Comparison of ENCODE assay signal across 8 cellular contexts in genomic region chr14:67738740-67739504, GRCh38. TPM values are rescaled to one million over a fixed set of nuclear protein-coding genes. Genes with fewer than 3 reads are reported as not detected.
DNase-seq lines count a peak whose midpoint lies in the region; ATAC-seq, FAIRE-seq and TF ChIP-seq lines count a peak whose summit lies in the region.

No MANE protein-coding gene starts in this region.

- no peak overlapping the region for H3K27ac Mint-ChIP-seq in activated CD4-positive, alpha-beta T cell treated with anti-CD3 and anti-CD28 coated beads, Interleukin-2, amount 10 ng/mL, durations not matched to agents 24 days and 14 days

- H3K4me1 Mint-ChIP-seq in activated CD4-positive, alpha-beta T cell treated with anti-CD3 and anti-CD28 coated beads, Interleukin-2, amount 10 ng/mL, durations not matched to agents 24 days and 14 days: no peaks in the 10 kb centered on the region

- TF ChIP-seq POLR2A in heart left ventricle (IDR thresholded peaks at IDR 0.05): no peak
- no peak for TF ChIP-seq POLR2A in tibial nerve (IDR thresholded peaks at IDR 0.05)

- TF ChIP-seq EP300 in tibial nerve (IDR thresholded peaks at IDR 0.05): peak in 1 of 2 donors; percentile 80

- H3K27ac ChIP-seq in heart left ventricle (peak overlapping the region in 2 of 12 donors; percentile 17 to 30), tibial nerve (peak overlapping the region in 1 of 4 donors; percentile 25)

- no peaks in the 10 kb centered on the region for H3K27me3 ChIP-seq in heart left ventricle
- no peaks in the 10 kb centered on the region for H3K27me3 ChIP-seq in tibial nerve

- ATAC-seq in heart left ventricle (peak; percentile 48 to 75 (median 70)), HG03280 (IDR thresholded peaks at IDR 0.05; ENCODE audit: unreplicated experiment) (no peak), GM18868 (IDR thresholded peaks at IDR 0.05; ENCODE audit: unreplicated experiment) (no peak)

- no peaks in the 10 kb centered on the region for H3K36me3 ChIP-seq in heart left ventricle
- no peaks in the 10 kb centered on the region for H3K36me3 ChIP-seq in tibial nerve

- DNase-seq in activated CD4-positive, alpha-beta T cell treated with anti-CD3 and anti-CD28 coated beads for 4 hours: peak; percentile 3 to 23
- no peak for DNase-seq in activated CD4-positive, alpha-beta T cell treated with anti-CD3 and anti-CD28 coated beads, Interleukin-2, amount 10 ng/mL, durations not matched to agents 24 days and 14 days
- DNase-seq in SW480 (ENCODE audit: low spot score): peak; percentile 89
- peak in 4 of 5 donors; percentile 61 to 78 (median 69) for DNase-seq in heart left ventricle
- peak; percentile 44 to 82 for DNase-seq in tibial nerve (ENCODE audit: low spot score in 2 of 2)
- DNase-seq in D721Med (ENCODE audit: insufficient read length, low spot score): no peak

- no peaks in the 10 kb centered on the region for H3K36me3 Mint-ChIP-seq in activated CD4-positive, alpha-beta T cell treated with anti-CD3 and anti-CD28 coated beads, Interleukin-2, amount 10 ng/mL, durations not matched to agents 24 days and 14 days (ENCODE audit: low read depth)

- H3K4me3 ChIP-seq in heart left ventricle (no peak overlapping the region), tibial nerve (no peak overlapping the region)

- TF ChIP-seq CTCF in heart left ventricle (IDR thresholded peaks at IDR 0.05) (no peak), tibial nerve (IDR thresholded peaks at IDR 0.05) (no peak), D721Med (IDR thresholded peaks at IDR 0.05; ENCODE audit: insufficient read depth, missing control alignments) (no peak)

- WGBS in heart left ventricle, 4 donors: 60 to 67% (median 62%) methylated on average over 12 of the region's 12 CpGs
- WGBS in tibial nerve, 2 donors: 71 to 73% methylated on average over 12 of the region's 12 CpGs

- peaks cover 0 to 32% (median 15%) of the 10 kb centered on the region in 12 donors for H3K4me1 ChIP-seq in heart left ventricle
- peaks cover 0 to 7% (median 0%) of the 10 kb centered on the region in 4 donors for H3K4me1 ChIP-seq in tibial nerve

- H3K9me3 Mint-ChIP-seq in activated CD4-positive, alpha-beta T cell treated with anti-CD3 and anti-CD28 coated beads, Interleukin-2, amount 10 ng/mL, durations not matched to agents 24 days and 14 days: no peaks in the 10 kb centered on the region

- no peak for FAIRE-seq in D721Med (lab: Jason Lieb, UNC)

- H3K27me3 Mint-ChIP-seq in activated CD4-positive, alpha-beta T cell treated with anti-CD3 and anti-CD28 coated beads, Interleukin-2, amount 10 ng/mL, durations not matched to agents 24 days and 14 days: peaks cover 4% of the 10 kb centered on the region

- no peak overlapping the region for H3K4me3 Mint-ChIP-seq in activated CD4-positive, alpha-beta T cell treated with anti-CD3 and anti-CD28 coated beads, Interleukin-2, amount 10 ng/mL, durations not matched to agents 24 days and 14 days

- intact Hi-C loops in activated CD4-positive, alpha-beta T cell treated with anti-CD3 and anti-CD28 coated beads, Interleukin-2, amount 10 ng/mL, durations not matched to agents 24 days and 14 days (cut with micrococcal nuclease): no loop called here
- intact Hi-C loops in heart left ventricle (cut with DNase I): no loop called here

- no peaks in the 10 kb centered on the region for H3K9me3 ChIP-seq in heart left ventricle
- no peaks in the 10 kb centered on the region for H3K9me3 ChIP-seq in tibial nerve

RNA-seq across cellular contexts. Expression of gene RDH12, which starts 37.2 kb away (rescaled TPM):
- not detected in 2 replicates for total RNA-seq in activated CD4-positive, alpha-beta T cell treated with anti-CD3 and anti-CD28 coated beads, Interleukin-2, amount 10 ng/mL, durations not matched to agents 24 days and 14 days
- total RNA-seq in heart left ventricle (not detected), tibial nerve (not detected)
- polyA plus RNA-seq in heart left ventricle: not detected

RNA-seq across cellular contexts. Expression of gene RDH11, which starts 43.4 kb away (rescaled TPM):
- total RNA-seq in activated CD4-positive, alpha-beta T cell treated with anti-CD3 and anti-CD28 coated beads, Interleukin-2, amount 10 ng/mL, durations not matched to agents 24 days and 14 days: 66.2 and 67.7 TPM in 2 replicates
- total RNA-seq in heart left ventricle (10 to 100 TPM; 14.3 to 24.3 (median 17.8) TPM), tibial nerve (10 to 100 TPM; 24.0 to 48.8 (median 34.9) TPM)
- polyA plus RNA-seq in heart left ventricle: 10 to 100 TPM; 12.5 to 28.7 TPM

Comparison
In these comparisons a context has a peak if more than half of its experiments do, and no peak if none do; other contexts are left out.
1. DNase-seq: peak in activated CD4-positive, alpha-beta T cell treated with anti-CD3 and anti-CD28 coated beads for 4 hours (2 of 2), SW480 (single experiment), heart left ventricle (4 of 5) and tibial nerve (2 of 2); none in activated CD4-positive, alpha-beta T cell treated with anti-CD3 and anti-CD28 coated beads, Interleukin-2, amount 10 ng/mL, durations not matched to agents 24 days and 14 days (single experiment) and D721Med (single experiment).
2. ATAC-seq: peak in heart left ventricle (4 of 4); none in HG03280 (single experiment) and GM18868 (single experiment).